Comparison of ENCODE assay signal across 9 cellular contexts in genomic region chr16:18955874-18956580, GRCh38. TPM values are rescaled to one million over a fixed set of nuclear protein-coding genes. Genes with fewer than 3 reads are reported as not detected.
A peak's percentile ranks its signal among the peaks of the same experiment; 100 is the strongest.
DNase-seq lines count a peak whose midpoint lies in the region; ATAC-seq, FAIRE-seq and TF ChIP-seq lines count a peak whose summit lies in the region.
"Not testable (repeated sequence)": the region's sequence is repeated elsewhere in the genome, so short reads cannot be mapped to it uniquely, and the experiment has no call there.
"Had no signal": no experiment of that assay in that cellular context is flagged by ENCODE, and none has a peak within 500 bp of the region (broad histone marks: within the 10 kb centered on the region; RNA-seq: fewer than 3 reads in every experiment).

No MANE protein-coding gene starts in this region.

- peak overlapping the region; percentile 7; the same call in 1 of the 2 replicates for H3K4me2 ChIP-seq in GM12878 (ENCODE audit: control insufficient read depth, insufficient read depth)

- H3K79me2 ChIP-seq in GM12878 (ENCODE audit: control insufficient read depth, insufficient read depth, low read length) = not testable (repeated sequence)

- H3K27me3 Mint-ChIP-seq in T-cell; activated CD8-positive, alpha-beta T cell treated with anti-CD3 and anti-CD28 coated beads, Interleukin-2, amount 10 ng/mL, durations not matched to agents 7 days and 5 days (ENCODE audit: low read depth): not testable (repeated sequence)

- not testable (repeated sequence) for H3K9me3 ChIP-seq in GM12878 (replicated peaks; ENCODE audit: control insufficient read depth, insufficient read depth, low read length)

- intact Hi-C loops in GM12878 (cut with micrococcal nuclease; ENCODE audit: unreplicated experiment) = not testable (repeated sequence)

- H3K4me3 ChIP-seq in GM12878 = peak overlapping the region; percentile 51

- SMC1A ChIA-PET in GM12878 (lab: Charles Lee; ENCODE audit: uncharacterized antibody, unreplicated experiment) = interaction anchor here (0.6 to 1.2 kb wide), 4 partner anchors 8 to 342 kb away, joined by 3 to 6 read pairs (median 4); no protein-coding TSS in a partner anchor

- not testable (repeated sequence) for TF ChIP-seq CTCF in GM12878 (IDR thresholded peaks at IDR 0.05 in 2 of 3, conservative IDR thresholded peaks at IDR 0.05 in 1 of 3; ENCODE audit: control insufficient read depth in 2 of 3, extremely low read depth in 1 of 3, insufficient read depth in 1 of 3, low read depth in 3 of 3, low read length in 3 of 3)

- H3K9ac ChIP-seq in GM12878 (ENCODE audit: control insufficient read depth, insufficient read depth, low read length) = not testable (repeated sequence)

- peak overlapping the region; percentile 75 to 81 (median 76) for H3K4me3 Mint-ChIP-seq in T-cell
- peak overlapping the region; percentile 53 for H3K4me3 Mint-ChIP-seq in activated CD8-positive, alpha-beta T cell treated with anti-CD3 and anti-CD28 coated beads, Interleukin-2, amount 10 ng/mL, durations not matched to agents 7 days and 5 days

- peak overlapping the region; percentile 79 to 89 for H3K27ac Mint-ChIP-seq in T-cell
- peak overlapping the region; percentile 37 for H3K27ac Mint-ChIP-seq in activated CD8-positive, alpha-beta T cell treated with anti-CD3 and anti-CD28 coated beads, Interleukin-2, amount 10 ng/mL, durations not matched to agents 7 days and 5 days

- DNase-seq in CD1c-positive myeloid dendritic cell (ENCODE audit: extremely low spot score) (peak; percentile 46), NCI-H2227 treated with DMSO at 0.1 percent for 48 hours (lab: John Stamatoyannopoulos, UW) (peak; percentile 18), T-cell (peak in 26 of 34 experiments; percentile 0 to 42 (median 16))
- DNase-seq in activated CD8-positive, alpha-beta T cell treated with anti-CD3 and anti-CD28 coated beads, Interleukin-2, amount 10 ng/mL, durations not matched to agents 7 days and 5 days = peak; percentile 46
- not testable (repeated sequence) for DNase-seq in GM12878 (ENCODE audit: low read depth, low spot score); left lobe of liver (ENCODE audit: low spot score)
- peak; percentile 4 for DNase-seq in stimulated activated CD8-positive, alpha-beta memory T cell treated with anti-CD3 and anti-CD28 coated beads, Interleukin-12 subunit alpha, Interleukin-12 subunit beta, amount 100 ng/mL, for 1 hour (ENCODE audit: low read depth)

- H3K9me3 Mint-ChIP-seq in T-cell; activated CD8-positive, alpha-beta T cell treated with anti-CD3 and anti-CD28 coated beads, Interleukin-2, amount 10 ng/mL, durations not matched to agents 7 days and 5 days (ENCODE audit: insufficient read depth): not testable (repeated sequence)

- H3K27ac ChIP-seq in GM12878 (ENCODE audit: control insufficient read depth, insufficient read depth) = not testable (repeated sequence)

- RAD21 ChIA-PET in GM12878 (lab: Charles Lee; ENCODE audit: unreplicated experiment) = interaction anchor here (0.5 to 1.1 kb wide), 2 partner anchors 13 to 75 kb away, joined by 3 to 4 read pairs; no protein-coding TSS in a partner anchor

- POLR2A ChIA-PET in T-cell (lab: Charles Lee) = interaction anchor here in 1 of 2 donors (0.6 to 0.8 kb wide), 2 partner anchors 113 to 155 kb away, joined by 3 to 15 read pairs; partner anchors contain the start of gene ARL6IP1
- POLR2A ChIA-PET in activated CD8-positive, alpha-beta T cell treated with anti-CD3 and anti-CD28 coated beads, Interleukin-2, amount 10 ng/mL, durations not matched to agents 7 days and 5 days (lab: Charles Lee) = interaction anchor here (1.0 kb wide), 1 partner anchor 10 kb away, joined by 3 read pairs; no protein-coding TSS in a partner anchor
- POLR2A ChIA-PET in GM12878 (lab: Charles Lee) = interaction anchor here (0.6 to 1.0 kb wide), 2 partner anchors 23 to 60 kb away, joined by 4 to 5 read pairs; no protein-coding TSS in a partner anchor

- H3K4me1 ChIP-seq in GM12878 (ENCODE audit: control insufficient read depth, insufficient read depth, low read length) = not testable (repeated sequence)

- not testable (repeated sequence) for TF ChIP-seq EP300 in GM12878 (IDR thresholded peaks at IDR 0.05; ENCODE audit: borderline replicate concordance in 1 of 2, control insufficient read depth in 1 of 2, low read depth in 2 of 2, low read length in 2 of 2)

- in situ Hi-C loops in GM12878 (cut with MboI) = not testable (repeated sequence)

- H3K27me3 ChIP-seq in GM12878 (replicated peaks in 1 of 2; ENCODE audit: control insufficient read depth in 2 of 2, insufficient read depth in 2 of 2, low read length in 1 of 2) = not testable (repeated sequence)

- H4K20me1 ChIP-seq in GM12878 (ENCODE audit: control insufficient read depth, insufficient read depth) = not testable (repeated sequence)

- peak; percentile 49 for ATAC-seq in GM21717 (IDR thresholded peaks at IDR 0.05; ENCODE audit: unreplicated experiment)
- peak; percentile 80 to 97 (median 87) for ATAC-seq in T-cell (replicated peaks in 1 of 4)
- ATAC-seq in activated CD8-positive, alpha-beta T cell treated with anti-CD3 and anti-CD28 coated beads, Interleukin-2, amount 10 ng/mL, durations not matched to agents 7 days and 5 days = peak; percentile 76
- peak; percentile 94 for ATAC-seq in GM12878
- peak; percentile 41 for ATAC-seq in left lobe of liver

- peaks cover 3 to 13% (median 9%) of the 10 kb centered on the region in 3 donors for H3K4me1 Mint-ChIP-seq in T-cell
- H3K4me1 Mint-ChIP-seq in activated CD8-positive, alpha-beta T cell treated with anti-CD3 and anti-CD28 coated beads, Interleukin-2, amount 10 ng/mL, durations not matched to agents 7 days and 5 days (ENCODE audit: low read depth) = peaks cover 13% of the 10 kb centered on the region

- BruUV-seq in GM12878 (replicated peaks; lab: Mats Ljungman, UMichigan) = not testable (repeated sequence)

- not testable (repeated sequence) for TF ChIP-seq POLR2A in GM12878 (IDR thresholded peaks at IDR 0.05; ENCODE audit: low read depth, low read length)

- 29% methylated on average over 16 of the region's 21 CpGs for WGBS in GM12878 (ENCODE audit: insufficient coverage, insufficient replicate concordance, low lambda C conversion rate, missing lambda C conversion rate)

- not testable (repeated sequence) for FAIRE-seq in GM12878 (lab: Jason Lieb, UNC)

- not testable (repeated sequence) for TF ChIP-seq RAD21 in GM12878 (IDR thresholded peaks at IDR 0.05; ENCODE audit: insufficient read depth, low read depth, low read length)

- H2AFZ ChIP-seq in GM12878 (ENCODE audit: control insufficient read depth, low read depth, low read length) = peak overlapping the region; percentile 89

- not testable (repeated sequence) for H3K36me3 Mint-ChIP-seq in T-cell; activated CD8-positive, alpha-beta T cell treated with anti-CD3 and anti-CD28 coated beads, Interleukin-2, amount 10 ng/mL, durations not matched to agents 7 days and 5 days (ENCODE audit: low read depth)

- H3K36me3 ChIP-seq in GM12878 (ENCODE audit: control insufficient read depth in 2 of 2, insufficient read depth in 2 of 2, low read length in 1 of 2) = not testable (repeated sequence)

- CTCF ChIA-PET in T-cell (lab: Charles Lee) (interaction anchor here (0.6 kb wide), 2 partner anchors 12 to 15 kb away, joined by 3 to 5 read pairs; no protein-coding TSS in a partner anchor), GM12878 (lab: Yijun Ruan, JAX) (interaction anchor here (1.0 to 2.6 kb wide), 3 partner anchors 10 to 13 kb away, joined by 4 to 11 read pairs (median 7); no protein-coding TSS in a partner anchor)
- CTCF ChIA-PET in activated CD8-positive, alpha-beta T cell treated with anti-CD3 and anti-CD28 coated beads, Interleukin-2, amount 10 ng/mL, durations not matched to agents 7 days and 5 days (lab: Charles Lee) = interaction anchor here (1.1 to 1.7 kb wide), 3 partner anchors 9 to 15 kb away, joined by 3 to 7 read pairs (median 3); no protein-coding TSS in a partner anchor

RNA-seq across cellular contexts. Expression of gene TMC7, which starts 27.7 kb away (rescaled TPM):
- total RNA-seq in T-cell (under 1 TPM in 1 of 5 donors, not detected in 4; 0.13 TPM), GM12878 (2014; rRNA removed) (not detected in 2 replicates), GM12878 (2014; rRNA removed; fragmentation: Illumina TruSeq; extraction: Trizol) (not detected in 2 replicates), GM12878 (2021) (not detected in 2 replicates), left lobe of liver (0.30 TPM)
- not detected for total RNA-seq in activated CD8-positive, alpha-beta T cell treated with anti-CD3 and anti-CD28 coated beads, Interleukin-2, amount 10 ng/mL, durations not matched to agents 7 days and 5 days
- total RNA-seq in GM12878 (2013; cell fraction: nucleolus; rRNA removed) = not detected in 2 replicates
- polyA plus RNA-seq in GM12878 (2011; ENCODE audit: low read depth) = not detected
- polyA plus RNA-seq in GM12878 (2011; rRNA removed) (not detected in 2 replicates), GM12878 (2014; fragmentation: Illumina TruSeq; extraction: Trizol) (0.14 TPM in 1 of 2 replicates, not detected in the other), GM12878 (2014; fragmentation: Nextera tagmentation; extraction: Ambion mirVana) (not detected), GM12878 (2014; rRNA removed) (not detected in 2 replicates), GM12878 (2016; fragmentation: Nextera tagmentation; extraction: Ambion mirVana) (under 1 TPM in 1 of 2 experiments, not detected in 1; 0.15 TPM)
- not detected in 2 replicates for polyA plus RNA-seq in GM12878 (2011; cell fraction: cytosol; rRNA removed)
- not detected in 2 replicates for polyA plus RNA-seq in GM12878 (2011; cell fraction: nucleus; rRNA removed)
- polyA plus RNA-seq in GM12878 (2012) = not detected in 2 replicates
- not detected in 2 replicates for polyA minus RNA-seq in GM12878 (2011; rRNA and poly(A)+ RNA removed)
- not detected in 2 replicates for polyA minus RNA-seq in GM12878 (2011; cell fraction: cytosol; rRNA and poly(A)+ RNA removed)
- polyA minus RNA-seq in GM12878 (2011; cell fraction: nucleus; rRNA and poly(A)+ RNA removed) = not detected in 2 replicates
- total RNA-seq: activated naive CD8-positive, alpha-beta T cell treated with anti-CD3 and anti-CD28 coated beads, Interleukin-2, amount 10 ng/mL, durations not matched to agents 7 days and 5 days had no signal

RNA-seq across cellular contexts. Expression of gene SMG1, which starts 29.8 kb away (rescaled TPM):
- total RNA-seq in T-cell (100 to 1,000 TPM; 134 to 173 (median 166) TPM), GM12878 (2014; rRNA removed) (41.4 and 42.9 TPM in 2 replicates), GM12878 (2014; rRNA removed; fragmentation: Illumina TruSeq; extraction: Trizol) (41.1 and 47.2 TPM in 2 replicates), GM12878 (2021) (66.7 and 66.8 TPM in 2 replicates), left lobe of liver (30.8 TPM)
- 100 to 1,000 TPM; 123 to 127 TPM for total RNA-seq in activated CD8-positive, alpha-beta T cell treated with anti-CD3 and anti-CD28 coated beads, Interleukin-2, amount 10 ng/mL, durations not matched to agents 7 days and 5 days
- total RNA-seq in GM12878 (2013; cell fraction: nucleolus; rRNA removed) = 498 and 524 TPM in 2 replicates
- 18.4 TPM for polyA plus RNA-seq in GM12878 (2011; ENCODE audit: low read depth)
- polyA plus RNA-seq in GM12878 (2011; rRNA removed) (55.2 and 66.4 TPM in 2 replicates), GM12878 (2014; fragmentation: Illumina TruSeq; extraction: Trizol) (44.8 and 49.5 TPM in 2 replicates), GM12878 (2014; fragmentation: Nextera tagmentation; extraction: Ambion mirVana) (1 to 10 TPM; 3.9 to 4.2 TPM), GM12878 (2014; rRNA removed) (28.3 and 32.8 TPM in 2 replicates), GM12878 (2016; fragmentation: Nextera tagmentation; extraction: Ambion mirVana) (10 to 100 TPM; 19.8 to 22.9 TPM)
- polyA plus RNA-seq in GM12878 (2011; cell fraction: cytosol; rRNA removed) = 28.3 and 30.0 TPM in 2 replicates
- polyA plus RNA-seq in GM12878 (2011; cell fraction: nucleus; rRNA removed) = 64.2 and 76.9 TPM in 2 replicates
- 22.8 and 24.4 TPM in 2 replicates for polyA plus RNA-seq in GM12878 (2012)
- 190 and 294 TPM in 2 replicates for polyA minus RNA-seq in GM12878 (2011; rRNA and poly(A)+ RNA removed)
- polyA minus RNA-seq in GM12878 (2011; cell fraction: cytosol; rRNA and poly(A)+ RNA removed) = 53.7 and 56.9 TPM in 2 replicates
- polyA minus RNA-seq in GM12878 (2011; cell fraction: nucleus; rRNA and poly(A)+ RNA removed) = 169 and 246 TPM in 2 replicates

Comparison
In these comparisons a context has a peak if more than half of its experiments do, and no peak if none do; other contexts are left out.
1. ATAC-seq: peak in every context shown above with its lines; median percentile 94 in GM12878; 87 in T-cell; 76 in activated CD8-positive, alpha-beta T cell treated with anti-CD3 and anti-CD28 coated beads, Interleukin-2, amount 10 ng/mL, durations not matched to agents 7 days and 5 days; 49 in GM21717; 41 in left lobe of liver.